9 cellular contexts compared by ENCODE assay signal in the genomic region with DNA sequence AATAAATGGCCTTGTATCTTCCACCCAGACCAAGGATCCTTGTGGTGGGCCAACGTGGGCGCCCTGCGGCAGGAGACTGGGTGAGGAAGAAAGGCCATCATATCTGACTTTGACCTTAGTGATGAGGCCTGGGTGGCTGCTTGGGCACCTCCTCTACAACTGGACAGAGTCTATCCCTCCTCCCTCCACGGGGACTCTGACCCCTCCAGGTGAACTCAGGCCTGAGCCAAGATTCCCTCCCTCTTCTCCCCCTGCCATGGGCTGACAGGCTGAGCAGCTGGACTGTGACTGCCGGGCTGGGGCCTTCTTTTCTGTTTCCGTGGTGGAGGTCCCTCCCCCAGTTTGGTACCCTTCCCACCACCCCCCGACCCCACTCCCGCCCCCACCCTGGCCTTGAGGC. TPM values are rescaled to one million over a fixed set of nuclear protein-coding genes. Genes with fewer than 3 reads are reported as not detected.
DNase-seq lines count a peak whose midpoint lies in the region; ATAC-seq and TF ChIP-seq lines count a peak whose summit lies in the region.
"Had no signal": no experiment of that assay in that cellular context is flagged by ENCODE, and none has a peak within 500 bp of the region (broad histone marks: within the 10 kb centered on the region; RNA-seq: fewer than 3 reads in every experiment).

No MANE protein-coding gene starts in this region.

- DNase-seq in activated CD4-positive, alpha-beta T cell treated with anti-CD3 and anti-CD28 coated beads, Interleukin-2, amount 10 ng/mL, durations not matched to agents 24 days and 14 days = no peak
- no peak for DNase-seq in activated CD4-positive, alpha-beta T cell treated with anti-CD3 and anti-CD28 coated beads, Interleukin-2, amount 50 U/mL, for 48 hours
- DNase-seq in left colon (no peak), tibial artery (no peak), C1 segment of cervical spinal cord (lab: John Stamatoyannopoulos, UW) (no peak)
- DNase-seq: DMS79, NCI-H2171 treated with DMSO at 0.1 percent for 48 hours, RPMI8226 had no signal

- H3K36me3 ChIP-seq in tibial artery = peaks cover 15 to 37% (median 22%) of the 10 kb centered on the region in 3 donors

- H3K4me1 ChIP-seq in tibial artery = peaks cover 18 to 95% (median 85%) of the 10 kb centered on the region in 4 donors

- H3K4me3 ChIP-seq in tibial artery = no peak overlapping the region

- H3K27me3 Mint-ChIP-seq in activated CD4-positive, alpha-beta T cell treated with anti-CD3 and anti-CD28 coated beads, Interleukin-2, amount 10 ng/mL, durations not matched to agents 24 days and 14 days = no peaks in the 10 kb centered on the region

- H3K27me3 ChIP-seq in tibial artery = no peaks in the 10 kb centered on the region

- H3K27ac Mint-ChIP-seq in activated CD4-positive, alpha-beta T cell treated with anti-CD3 and anti-CD28 coated beads, Interleukin-2, amount 10 ng/mL, durations not matched to agents 24 days and 14 days = peak overlapping the region; percentile 58

- peaks cover 3% of the 10 kb centered on the region for H3K4me1 Mint-ChIP-seq in activated CD4-positive, alpha-beta T cell treated with anti-CD3 and anti-CD28 coated beads, Interleukin-2, amount 10 ng/mL, durations not matched to agents 24 days and 14 days

- no peak for TF ChIP-seq CTCF in tibial artery (IDR thresholded peaks at IDR 0.05)

- ATAC-seq in left colon (peak; percentile 47), HG03354 (IDR thresholded peaks at IDR 0.05; ENCODE audit: poor library complexity, severe bottlenecking, unreplicated experiment) (no peak)

- peaks cover 21% of the 10 kb centered on the region for H3K36me3 Mint-ChIP-seq in activated CD4-positive, alpha-beta T cell treated with anti-CD3 and anti-CD28 coated beads, Interleukin-2, amount 10 ng/mL, durations not matched to agents 24 days and 14 days (ENCODE audit: low read depth)

- no peak overlapping the region for H3K4me3 Mint-ChIP-seq in activated CD4-positive, alpha-beta T cell treated with anti-CD3 and anti-CD28 coated beads, Interleukin-2, amount 10 ng/mL, durations not matched to agents 24 days and 14 days

- peak overlapping the region; percentile 95 to 98 for H3K27ac ChIP-seq in tibial artery

- intact Hi-C loops in activated CD4-positive, alpha-beta T cell treated with anti-CD3 and anti-CD28 coated beads, Interleukin-2, amount 10 ng/mL, durations not matched to agents 24 days and 14 days (cut with micrococcal nuclease) = no loop called here
- intact Hi-C loops in left colon (cut with DNase I, micrococcal nuclease) (no loop called here), tibial artery (cut with DNase I; ENCODE audit: low total_unique reads) (no loop called here)

- H3K9me3 Mint-ChIP-seq in activated CD4-positive, alpha-beta T cell treated with anti-CD3 and anti-CD28 coated beads, Interleukin-2, amount 10 ng/mL, durations not matched to agents 24 days and 14 days = no peaks in the 10 kb centered on the region

- no peaks in the 10 kb centered on the region for H3K9me3 ChIP-seq in tibial artery

RNA-seq across cellular contexts. Expression of gene PHYHD1, which starts 1.4 kb away (rescaled TPM):
- 0.45 and 0.47 TPM in 2 replicates for total RNA-seq in activated CD4-positive, alpha-beta T cell treated with anti-CD3 and anti-CD28 coated beads, Interleukin-2, amount 10 ng/mL, durations not matched to agents 24 days and 14 days
- 1 to 10 TPM; 1.5 to 7.1 TPM for total RNA-seq in left colon

RNA-seq across cellular contexts. Expression of gene DOLK, which starts 28.0 kb away (rescaled TPM):
- total RNA-seq in activated CD4-positive, alpha-beta T cell treated with anti-CD3 and anti-CD28 coated beads, Interleukin-2, amount 10 ng/mL, durations not matched to agents 24 days and 14 days = 15.2 and 15.9 TPM in 2 replicates
- total RNA-seq in left colon = 10 to 100 TPM; 12.1 to 12.8 TPM

RNA-seq across cellular contexts. Expression of gene NUP188, which starts 28.1 kb away (rescaled TPM):
- total RNA-seq in activated CD4-positive, alpha-beta T cell treated with anti-CD3 and anti-CD28 coated beads, Interleukin-2, amount 10 ng/mL, durations not matched to agents 24 days and 14 days = 162 and 176 TPM in 2 replicates
- total RNA-seq in left colon = 10 to 100 TPM; 19.6 to 23.6 TPM

RNA-seq across cellular contexts. Expression of gene LRRC8A, which starts 37.5 kb away (rescaled TPM):
- total RNA-seq in activated CD4-positive, alpha-beta T cell treated with anti-CD3 and anti-CD28 coated beads, Interleukin-2, amount 10 ng/mL, durations not matched to agents 24 days and 14 days = 27.7 and 28.4 TPM in 2 replicates
- 10 to 100 TPM; 21.8 to 38.3 TPM for total RNA-seq in left colon

RNA-seq across cellular contexts. Expression of gene KYAT1, which starts 37.7 kb away (rescaled TPM):
- 11.7 and 14.4 TPM in 2 replicates for total RNA-seq in activated CD4-positive, alpha-beta T cell treated with anti-CD3 and anti-CD28 coated beads, Interleukin-2, amount 10 ng/mL, durations not matched to agents 24 days and 14 days
- 1 to 10 TPM; 2.1 TPM for total RNA-seq in left colon
